ENCODE assay signal across 1 cellular context in genomic region chr14:100065942-100066574, GRCh38.
TF ChIP-seq lines count a peak whose summit lies in the region.

No MANE protein-coding gene starts in this region.

TF ChIP-seq in GM12878, 131 proteins besides CTCF, POLR2A, EP300 and RAD21 (continued from another document and continues in another):
- TF ChIP-seq ZNF592 (IDR thresholded peaks at IDR 0.05): no peak
- TF ChIP-seq ATF3 (IDR thresholded peaks at IDR 0.05; ENCODE audit: borderline replicate concordance, extremely low read depth, low read depth, low read length): no peak
- no peak for TF ChIP-seq E4F1 (IDR thresholded peaks at IDR 0.05; ENCODE audit: borderline replicate concordance, partially characterized antibody)
- TF ChIP-seq HCFC1 (IDR thresholded peaks at IDR 0.05; ENCODE audit: low read length): no peak
- peak; percentile 86 for TF ChIP-seq TCF3 (IDR thresholded peaks at IDR 0.05; ENCODE audit: borderline replicate concordance, insufficient read depth, low read depth, low read length)
- TF ChIP-seq ZNF24 (IDR thresholded peaks at IDR 0.05): no peak
- TF ChIP-seq TAF1 (IDR thresholded peaks at IDR 0.05; ENCODE audit: borderline replicate concordance, low read depth, low read length): peak; percentile 87
- no peak for TF ChIP-seq SMC3 (IDR thresholded peaks at IDR 0.05; ENCODE audit: borderline replicate concordance, low read length)
- TF ChIP-seq NR2F1 (conservative IDR thresholded peaks at IDR 0.05): peak; percentile 56; the same call in 1 of the 2 replicates
- peak; percentile 81 for TF ChIP-seq NFIC (IDR thresholded peaks at IDR 0.05; ENCODE audit: low read depth, low read length)
- TF ChIP-seq FOXM1 (IDR thresholded peaks at IDR 0.05; ENCODE audit: low read depth, low read length): peak; percentile 86
- no peak for TF ChIP-seq BCLAF1 (IDR thresholded peaks at IDR 0.05)
- 0 out of 2 replicates have a peak, but pooled peaks have one; percentile 60 for TF ChIP-seq GATAD2B (conservative IDR thresholded peaks at IDR 0.05; ENCODE audit: low read depth)
- TF ChIP-seq SIX5 (IDR thresholded peaks at IDR 0.05; ENCODE audit: low read depth, low read length, severe bottlenecking): no peak
- TF ChIP-seq YY1 (IDR thresholded peaks at IDR 0.05; ENCODE audit: low read depth, low read length): peak; percentile 79
- TF ChIP-seq EED (IDR thresholded peaks at IDR 0.05; ENCODE audit: low read depth): peak; percentile 76
- TF ChIP-seq NBN (IDR thresholded peaks at IDR 0.05): peak; percentile 85
- TF ChIP-seq HDAC6 (IDR thresholded peaks at IDR 0.05; ENCODE audit: unreplicated experiment): no peak
- TF ChIP-seq IRF3 (IDR thresholded peaks at IDR 0.05): no peak
- no peak for TF ChIP-seq STAT1 (conservative IDR thresholded peaks at IDR 0.05)
- TF ChIP-seq CBFB (IDR thresholded peaks at IDR 0.05; ENCODE audit: low read depth): peak; percentile 85
- TF ChIP-seq HDAC2 (IDR thresholded peaks at IDR 0.05): no peak
- peak; percentile 84 for TF ChIP-seq RELB (IDR thresholded peaks at IDR 0.05; ENCODE audit: low read depth)
- TF ChIP-seq ZZZ3 (IDR thresholded peaks at IDR 0.05; ENCODE audit: control insufficient read depth, insufficient read length, low read depth): no peak
- no peak for TF ChIP-seq HSF1 (IDR thresholded peaks at IDR 0.05; ENCODE audit: low read depth, low read length)
- no peak for TF ChIP-seq ZBTB4 (CRISPR knock-in tag; IDR thresholded peaks at IDR 0.05)
- peak; percentile 90 for TF ChIP-seq POU2F2 (IDR thresholded peaks at IDR 0.05; ENCODE audit: borderline replicate concordance, low read depth, low read length)
- no peak for TF ChIP-seq TARDBP (IDR thresholded peaks at IDR 0.05; ENCODE audit: borderline replicate concordance)
- TF ChIP-seq ZBTB40 (IDR thresholded peaks at IDR 0.05; ENCODE audit: borderline replicate concordance): no peak
- peak; percentile 15; the same call in 1 of the 2 replicates for TF ChIP-seq GABPA (IDR thresholded peaks at IDR 0.05; ENCODE audit: low read depth)
- peak; percentile 95 for TF ChIP-seq RUNX3 (IDR thresholded peaks at IDR 0.05; ENCODE audit: low read length)
